ENCODE assay signal across 21 cellular contexts in the genomic region with DNA sequence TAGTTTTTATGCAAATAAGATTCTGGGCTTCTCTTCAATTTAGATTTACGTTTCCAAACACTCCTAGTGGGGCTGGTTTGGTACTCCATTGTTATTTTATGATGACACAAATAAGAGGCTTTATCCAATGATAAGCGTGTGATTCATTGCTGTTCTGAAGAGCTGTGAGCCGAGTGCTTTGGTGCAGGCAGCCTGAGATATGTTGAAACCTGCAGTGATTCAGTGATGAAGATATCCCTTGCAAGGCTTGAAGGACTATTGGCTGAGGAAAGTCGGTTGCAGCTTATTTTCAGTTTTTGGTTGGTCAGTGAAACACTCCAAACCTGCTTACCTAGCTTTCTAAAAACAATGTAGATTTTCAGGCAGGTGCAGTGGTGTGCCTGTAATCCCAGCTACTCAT.
DNase-seq lines count a peak whose midpoint lies in the region; ATAC-seq, FAIRE-seq and TF ChIP-seq lines count a peak whose summit lies in the region.
"Had no signal": no experiment of that assay in that cellular context is flagged by ENCODE, and none has a peak within 500 bp of the region (broad histone marks: within the 10 kb centered on the region; RNA-seq: fewer than 3 reads in every experiment).

No MANE protein-coding gene starts in this region.

- H3K27me3 ChIP-seq in astrocyte (ENCODE audit: insufficient read depth, low read length) (no peaks in the 10 kb centered on the region), mesendoderm (ENCODE audit: insufficient read depth, low read length, poor library complexity) (no peaks in the 10 kb centered on the region)
- H3K27me3 ChIP-seq: gastrocnemius medialis, neutrophil had no signal

- no peak overlapping the region for H4K8ac ChIP-seq in mesendoderm (ENCODE audit: low read depth, low read length)

- no peak overlapping the region for H2BK120ac ChIP-seq in mesendoderm (ENCODE audit: low read depth, low read length)

- H3K4me3 Mint-ChIP-seq in astrocyte (ENCODE audit: unreplicated experiment) = no peak overlapping the region
- H3K4me3 Mint-ChIP-seq: activated naive CD4-positive, alpha-beta T cell treated with anti-CD3 and anti-CD28 coated beads for 36 hours; brain; CD8-positive, alpha-beta T cell; IgD-negative memory B cell had no signal

- H2AFZ ChIP-seq in astrocyte (ENCODE audit: low read depth, low read length) = no peak overlapping the region

- H3K79me1 ChIP-seq in mesendoderm (ENCODE audit: low read length) = no peaks in the 10 kb centered on the region

- H3K36me3 ChIP-seq in astrocyte (ENCODE audit: insufficient read depth, low read length) (no peaks in the 10 kb centered on the region), mesendoderm (ENCODE audit: control insufficient read depth, insufficient read depth, low read length) (no peaks in the 10 kb centered on the region)
- H3K36me3 ChIP-seq: gastrocnemius medialis, neutrophil, thoracic aorta had no signal

- H3K4me3 ChIP-seq in astrocyte (ENCODE audit: insufficient read depth, low read depth, low read length) (no peak overlapping the region), mesendoderm (ENCODE audit: low read length) (no peak overlapping the region)
- H3K4me3 ChIP-seq: gastrocnemius medialis, thoracic aorta had no signal

- H3K36me3 Mint-ChIP-seq in astrocyte (ENCODE audit: low read depth, unreplicated experiment) = no peaks in the 10 kb centered on the region
- H3K36me3 Mint-ChIP-seq: brain; CD8-positive, alpha-beta T cell had no signal

- no peak for DNase-seq in Right ventricle myocardium superior
- no peak for DNase-seq in Right ventricle myocardium inferior (ENCODE audit: missing footprints)
- peak; percentile 0 for DNase-seq in astrocyte (ENCODE audit: low read depth)
- DNase-seq in left cardiac atrium = no peak
- no peak for DNase-seq in HCEC 1CT
- no peak for DNase-seq in activated CD4-positive, alpha-beta T cell treated with anti-CD3 and anti-CD28 coated beads, Interleukin-2, amount 50 U/mL, for 1 hour
- no peak for DNase-seq in AG20443 (ENCODE audit: low spot score)
- DNase-seq in mesendoderm = no peak
- DNase-seq: activated naive CD4-positive, alpha-beta T cell treated with anti-CD3 and anti-CD28 coated beads for 36 hours; CD8-positive, alpha-beta T cell; effector CD8-positive, alpha-beta T cell; gastrocnemius medialis; NCI-H2171 treated with DMSO at 0.1 percent for 48 hours; stimulated activated CD4-positive, alpha-beta T cell treated with anti-CD3 and anti-CD28 coated beads, Interleukin-4, amount 100 ng/mL, for 24 hours; T-helper 2 cell had no signal

- ATAC-seq in Right ventricle myocardium superior (ENCODE audit: poor library complexity) (peak; percentile 2), Right ventricle myocardium inferior (no peak), left cardiac atrium (peak; percentile 63 to 90)
- ATAC-seq: CD8-positive, alpha-beta T cell; gastrocnemius medialis; sciatic nerve had no signal

- H2BK15ac ChIP-seq in mesendoderm (replicated peaks; ENCODE audit: low read depth) = no peak overlapping the region

- no peak overlapping the region for H3K27ac Mint-ChIP-seq in astrocyte (ENCODE audit: unreplicated experiment)
- H3K27ac Mint-ChIP-seq: activated naive CD4-positive, alpha-beta T cell treated with anti-CD3 and anti-CD28 coated beads for 36 hours; brain; CD8-positive, alpha-beta T cell; IgD-negative memory B cell had no signal

- FAIRE-seq in astrocyte (lab: Jason Lieb, UNC) = no peak
- FAIRE-seq: H1 had no signal

- WGBS in mesendoderm (ENCODE audit: extremely low coverage, insufficient coverage, low lambda C conversion rate) = no CpG with 5 or more reads among the region's 4 CpGs

- H3K27me3 Mint-ChIP-seq in astrocyte (ENCODE audit: low read depth, unreplicated experiment) = no peaks in the 10 kb centered on the region

- no peak overlapping the region for H2AK5ac ChIP-seq in mesendoderm (ENCODE audit: low read length)

- H4K20me1 ChIP-seq in astrocyte (ENCODE audit: insufficient read depth, low read length) = no peaks in the 10 kb centered on the region

- no peak overlapping the region for H4K5ac ChIP-seq in mesendoderm (ENCODE audit: low read length)

- no peak overlapping the region for H3K18ac ChIP-seq in mesendoderm (ENCODE audit: low read length)

- no peaks in the 10 kb centered on the region for H3K9me3 Mint-ChIP-seq in astrocyte (ENCODE audit: unreplicated experiment)
- H3K9me3 Mint-ChIP-seq: activated naive CD4-positive, alpha-beta T cell treated with anti-CD3 and anti-CD28 coated beads for 36 hours; CD8-positive, alpha-beta T cell had no signal

- no peak overlapping the region for H3K23ac ChIP-seq in mesendoderm (ENCODE audit: low read length)

- H3K4me1 ChIP-seq in astrocyte (ENCODE audit: insufficient read depth, low read length) (no peaks in the 10 kb centered on the region), mesendoderm (ENCODE audit: control insufficient read depth, low read depth, low read length) (no peaks in the 10 kb centered on the region)
- H3K4me1 ChIP-seq: gastrocnemius medialis had no signal

- H2BK5ac ChIP-seq in mesendoderm (ENCODE audit: low read length) = no peak overlapping the region

- no peak for TF ChIP-seq CTCF in astrocyte (IDR thresholded peaks at IDR 0.05; ENCODE audit: insufficient read depth, low read depth, low read length)

- H3K9ac ChIP-seq in astrocyte (ENCODE audit: low read length) = no peak overlapping the region
- no peak overlapping the region for H3K9ac ChIP-seq in mesendoderm (ENCODE audit: low read length)

- intact Hi-C loops in Right ventricle myocardium superior (cut with DNase I) (no loop called here), Right ventricle myocardium inferior (cut with DNase I) (no loop called here), left cardiac atrium (cut with DNase I) (no loop called here)

- H3K9me3 ChIP-seq in astrocyte (ENCODE audit: insufficient read depth, low read depth, low read length) = no peaks in the 10 kb centered on the region
- H3K9me3 ChIP-seq: gastrocnemius medialis, neutrophil, thoracic aorta had no signal

- H3K79me2 ChIP-seq in astrocyte (ENCODE audit: insufficient read depth, low read length) (no peaks in the 10 kb centered on the region), mesendoderm (ENCODE audit: control insufficient read depth, insufficient read depth, low read length) (peaks cover 10% of the 10 kb centered on the region)

- H3K4ac ChIP-seq in mesendoderm (ENCODE audit: low read depth, low read length) = no peak overlapping the region

- H3K27ac ChIP-seq in astrocyte (ENCODE audit: low read depth, low read length) (no peak overlapping the region), mesendoderm (ENCODE audit: low read depth, low read length) (no peak overlapping the region)
- H3K27ac ChIP-seq: gastrocnemius medialis, neutrophil, thoracic aorta had no signal

- no peak overlapping the region for H3K56ac ChIP-seq in mesendoderm (ENCODE audit: low read length)

- H3K4me1 Mint-ChIP-seq in astrocyte (ENCODE audit: low read depth, unreplicated experiment) = no peaks in the 10 kb centered on the region
- H3K4me1 Mint-ChIP-seq: IgD-negative memory B cell had no signal

- H3K4me2 ChIP-seq in astrocyte (ENCODE audit: low read length) (no peak overlapping the region), mesendoderm (ENCODE audit: low read length) (no peak overlapping the region)
